Comparison of ENCODE assay signal across 7 cellular contexts in the genomic region with DNA sequence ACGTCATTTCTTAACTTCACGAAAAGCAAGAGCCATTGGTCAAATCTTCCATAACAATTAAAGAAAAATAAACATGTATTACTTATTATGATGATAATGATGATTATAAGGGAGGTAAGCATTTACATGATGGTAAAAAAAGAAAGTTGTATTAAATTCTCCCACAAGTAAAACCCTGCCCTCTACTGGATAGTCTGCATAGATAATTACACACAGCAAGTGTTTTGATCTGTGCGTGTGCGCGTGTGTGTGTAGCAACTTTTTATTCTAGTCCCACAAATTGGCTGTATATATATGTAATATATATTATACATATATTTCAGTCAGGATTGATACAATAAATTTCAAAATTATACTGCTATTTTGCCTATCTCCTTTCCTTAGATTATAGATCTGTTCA. TPM values are rescaled to one million over a fixed set of nuclear protein-coding genes. Genes with fewer than 3 reads are reported as not detected.
A peak's percentile ranks its signal among the peaks of the same experiment; 100 is the strongest.
DNase-seq lines count a peak whose midpoint lies in the region; ATAC-seq, FAIRE-seq and TF ChIP-seq lines count a peak whose summit lies in the region.
"Not testable (repeated sequence)": the region's sequence is repeated elsewhere in the genome, so short reads cannot be mapped to it uniquely, and the experiment has no call there.

No MANE protein-coding gene starts in this region.

- not testable (repeated sequence) for H3K27me3 ChIP-seq in BE2C, pancreas

- not testable (repeated sequence) for H3K9me3 ChIP-seq in BE2C, pancreas

- not testable (repeated sequence) for H3K36me3 ChIP-seq in BE2C, pancreas

- intact Hi-C loops in pancreas (cut with DNase I) = not testable (repeated sequence)

- 95 to 96% methylated on average over 5 of the region's 5 CpGs for WGBS in pancreas, 2 donors

- peak; percentile 73 for ATAC-seq in left lobe of liver
- ATAC-seq in pancreas = not testable (repeated sequence)

- not testable (repeated sequence) for DNase-seq in BE2C; RCC 7860 (ENCODE audit: low spot score); fibroblast of the aortic adventitia (ENCODE audit: low read depth); left lobe of liver (ENCODE audit: low spot score); pancreas
- DNase-seq in choroid plexus epithelial cell (ENCODE audit: low read depth) = peak; percentile 7

- H3K4me3 ChIP-seq in BE2C (ENCODE audit: low read depth, low read length); choroid plexus epithelial cell (ENCODE audit: low read depth, low read length); fibroblast of the aortic adventitia (ENCODE audit: low read depth, low read length); pancreas: not testable (repeated sequence)

- peak; percentile 20; the same call in 1 of the 2 replicates for TF ChIP-seq RAD21 in Ishikawa (IDR thresholded peaks at IDR 0.05; ENCODE audit: low read depth)

- not testable (repeated sequence) for H3K4me1 ChIP-seq in BE2C, pancreas

- peak; percentile 82 for FAIRE-seq in RCC 7860 (lab: Jason Lieb, UNC)
- FAIRE-seq in pancreas (lab: Jason Lieb, UNC) = peak; percentile 78

- H3K27ac ChIP-seq in pancreas = not testable (repeated sequence)

- TF ChIP-seq CTCF in BE2C (IDR thresholded peaks at IDR 0.05; ENCODE audit: low read depth, low read length) (peak; percentile 33), choroid plexus epithelial cell (conservative IDR thresholded peaks at IDR 0.05; ENCODE audit: low read depth, low read length) (peak; percentile 22), fibroblast of the aortic adventitia (IDR thresholded peaks at IDR 0.05; ENCODE audit: insufficient read depth, low read length) (peak; percentile 22)
- TF ChIP-seq CTCF in pancreas (IDR thresholded peaks at IDR 0.05) = not testable (repeated sequence)

- not testable (repeated sequence) for TF ChIP-seq EP300 in Ishikawa (IDR thresholded peaks at IDR 0.05; ENCODE audit: borderline replicate concordance)

RNA-seq across cellular contexts. Expression of a gene that starts 51.8 kb away (rescaled TPM):
- polyA plus RNA-seq in BE2C (2012; ENCODE audit: insufficient read depth, insufficient read length, low read depth) = 23.8 TPM
- total RNA-seq in fibroblast of the aortic adventitia (ENCODE audit: low replicate concordance) (16.0 and 33.3 TPM in 2 replicates), left lobe of liver (10.2 TPM), pancreas (10 to 100 TPM in 3 of 6 donors, 1 to 10 TPM in 3; 7.1 to 14.9 (median 10.0) TPM)
- polyA plus RNA-seq in pancreas = 1 to 10 TPM; 3.1 to 6.5 TPM

RNA-seq across cellular contexts. Expression of a gene that starts 51.8 kb away (rescaled TPM):
- 26.8 TPM for polyA plus RNA-seq in BE2C (2012; ENCODE audit: insufficient read depth, insufficient read length, low read depth)
- total RNA-seq in fibroblast of the aortic adventitia (ENCODE audit: low replicate concordance) (15.8 and 17.2 TPM in 2 replicates), left lobe of liver (10.4 TPM), pancreas (10 to 100 TPM in 1 of 6 donors, 1 to 10 TPM in 5; 7.2 to 10.8 (median 8.5) TPM)
- 10 to 100 TPM in 1 of 2 donors, 1 to 10 TPM in 1; 8.9 to 13.1 TPM for polyA plus RNA-seq in pancreas
